ENCODE assay signal across 11 cellular contexts in the genomic region with DNA sequence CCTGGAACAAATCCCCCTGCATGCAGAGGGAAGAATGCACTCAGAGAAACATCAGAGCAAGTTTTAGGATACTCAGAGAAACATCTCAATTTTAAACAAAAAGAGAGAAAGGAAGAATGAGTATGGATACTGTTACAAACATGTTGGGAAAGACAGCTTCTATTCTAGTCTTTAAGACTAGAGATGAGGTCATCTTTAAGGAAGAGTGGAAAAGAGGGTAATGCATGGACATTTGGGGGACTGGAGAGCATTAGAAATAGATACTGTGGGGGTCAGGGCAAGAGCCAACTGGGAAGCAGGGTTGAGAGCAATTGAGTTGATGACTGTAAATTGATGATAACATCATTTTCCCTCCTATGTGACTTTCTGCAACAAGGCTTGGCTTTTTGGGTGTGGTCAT.
"Had no signal": no experiment of that assay in that cellular context is flagged by ENCODE, and none has a peak within 500 bp of the region (broad histone marks: within the 10 kb centered on the region; RNA-seq: fewer than 3 reads in every experiment).

No MANE protein-coding gene starts in this region.

- H3K9ac ChIP-seq: GM23248 had no signal

- H2AFZ ChIP-seq: GM23248, GM23338 had no signal

- ATAC-seq: GM23338, HCT116 had no signal

- H3K4me3 ChIP-seq: GM23248, GM23338, HAP-1 had no signal

- H3K4me2 ChIP-seq: GM23338 had no signal

- FAIRE-seq: H1, H54 had no signal

- H3K9me3 ChIP-seq: HAP-1 had no signal

- DNase-seq: GM23248, GOT3, H7, H9, HCEC 1CT, HFFc6 had no signal

- H3K27ac ChIP-seq: GM23248 had no signal

- H3K36me3 ChIP-seq: HAP-1 had no signal

- H3K4me1 ChIP-seq: HAP-1 had no signal
